In genomic region chr19:12828494-12828893, GRCh38 we compare ENCODE assay signal across 8 cellular contexts. TPM values are rescaled to one million over a fixed set of nuclear protein-coding genes. Genes with fewer than 3 reads are reported as not detected.
DNase-seq lines count a peak whose midpoint lies in the region; ATAC-seq and FAIRE-seq lines count a peak whose summit lies in the region.

No MANE protein-coding gene starts in this region.

- peaks cover 5% of the 10 kb centered on the region for H3K4me1 Mint-ChIP-seq in activated T-helper 17 cell treated with anti-CD3 and anti-CD28 coated beads, Interleukin-2, amount 50 U/mL, for 72 hours

- no peak overlapping the region for H3K27ac Mint-ChIP-seq in activated T-helper 17 cell treated with anti-CD3 and anti-CD28 coated beads, Interleukin-2, amount 50 U/mL, for 72 hours

- peak; percentile 54 for ATAC-seq in activated T-helper 17 cell treated with anti-CD3 and anti-CD28 coated beads, Interleukin-2, amount 50 U/mL, for 72 hours (replicated peaks)

- DNase-seq in SIG-M5 treated with dmso at 0.1 percent for 504 hours (lab: John Stamatoyannopoulos, UW; ENCODE audit: unreplicated experiment) (peak; percentile 25), SIG-M5 (lab: John Stamatoyannopoulos, UW) (no peak), NCI-H2171 (lab: John Stamatoyannopoulos, UW) (peak; percentile 80), retina (peak; percentile 36), GM19239 (ENCODE audit: insufficient read length, low spot score) (no peak), GDM1 (lab: John Stamatoyannopoulos, UW) (no peak), kidney glomerular epithelial cell (lab: John Stamatoyannopoulos, UW) (no peak)

- no peaks in the 10 kb centered on the region for H3K36me3 Mint-ChIP-seq in activated T-helper 17 cell treated with anti-CD3 and anti-CD28 coated beads, Interleukin-2, amount 50 U/mL, for 72 hours (ENCODE audit: low read depth)

- no peaks in the 10 kb centered on the region for H3K9me3 Mint-ChIP-seq in activated T-helper 17 cell treated with anti-CD3 and anti-CD28 coated beads, Interleukin-2, amount 50 U/mL, for 72 hours

- no peak overlapping the region for H3K4me3 Mint-ChIP-seq in activated T-helper 17 cell treated with anti-CD3 and anti-CD28 coated beads, Interleukin-2, amount 50 U/mL, for 72 hours

- no peak for FAIRE-seq in GM19239 (lab: Jason Lieb, UNC)

- peaks cover 55% of the 10 kb centered on the region for H3K27me3 Mint-ChIP-seq in activated T-helper 17 cell treated with anti-CD3 and anti-CD28 coated beads, Interleukin-2, amount 50 U/mL, for 72 hours

RNA-seq across cellular contexts. Expression of gene RTBDN, which starts 5.9 kb away (rescaled TPM):
- total RNA-seq in activated T-helper 17 cell treated with anti-CD3 and anti-CD28 coated beads, Interleukin-2, amount 50 U/mL, for 72 hours, result not detected

RNA-seq across cellular contexts. Expression of gene MAST1, which starts 9.8 kb away (rescaled TPM):
- total RNA-seq in activated T-helper 17 cell treated with anti-CD3 and anti-CD28 coated beads, Interleukin-2, amount 50 U/mL, for 72 hours, result 1 to 10 TPM; 2.4 to 2.6 TPM

RNA-seq across cellular contexts. Expression of gene RNASEH2A, which starts 22.1 kb away (rescaled TPM):
- 10 to 100 TPM; 30.1 to 53.5 TPM for total RNA-seq in activated T-helper 17 cell treated with anti-CD3 and anti-CD28 coated beads, Interleukin-2, amount 50 U/mL, for 72 hours

RNA-seq across cellular contexts. Expression of gene THSD8, which starts 26.6 kb away (rescaled TPM):
- 10 to 100 TPM; 25.5 to 32.7 TPM for total RNA-seq in activated T-helper 17 cell treated with anti-CD3 and anti-CD28 coated beads, Interleukin-2, amount 50 U/mL, for 72 hours

RNA-seq across cellular contexts. Expression of gene PRDX2, which starts 26.9 kb away (rescaled TPM):
- 100 to 1,000 TPM; 307 to 415 TPM for total RNA-seq in activated T-helper 17 cell treated with anti-CD3 and anti-CD28 coated beads, Interleukin-2, amount 50 U/mL, for 72 hours

Comparison
In these comparisons a context has a peak if more than half of its experiments do, and no peak if none do; other contexts are left out.
1. DNase-seq: peak in SIG-M5 treated with dmso at 0.1 percent for 504 hours (single experiment), NCI-H2171 (single experiment) and retina (single experiment); none in SIG-M5 (single experiment), GM19239 (single experiment), GDM1 (single experiment) and kidney glomerular epithelial cell (single experiment).